In genomic region chr11:76243157-76243556, GRCh38 we compare ENCODE assay signal across 23 cellular contexts. TPM values are rescaled to one million over a fixed set of nuclear protein-coding genes. Genes with fewer than 3 reads are reported as not detected.
DNase-seq lines count a peak whose midpoint lies in the region; ATAC-seq and TF ChIP-seq lines count a peak whose summit lies in the region.
"Had no signal": no experiment of that assay in that cellular context is flagged by ENCODE, and none has a peak within 500 bp of the region (broad histone marks: within the 10 kb centered on the region; RNA-seq: fewer than 3 reads in every experiment).

No MANE protein-coding gene starts in this region.

- peak; percentile 79 for ATAC-seq in WTC11
- ATAC-seq: activated CD8-positive, alpha-beta T cell treated with anti-CD3 and anti-CD28 coated beads, Interleukin-2, amount 10 ng/mL, durations not matched to agents 7 days and 5 days had no signal

- H3K4me1 ChIP-seq in iPS-20b (ENCODE audit: insufficient read depth, low read length): peaks cover 3% of the 10 kb centered on the region; the same call in 1 of the 2 replicates

- H3K36me3 Mint-ChIP-seq in WTC11 (no peaks in the 10 kb centered on the region), type B pancreatic cell (no peaks in the 10 kb centered on the region)

- H3K27ac Mint-ChIP-seq in WTC11 (no peak overlapping the region), type B pancreatic cell (no peak overlapping the region)
- H3K27ac Mint-ChIP-seq: activated CD8-positive, alpha-beta T cell treated with anti-CD3 and anti-CD28 coated beads, Interleukin-2, amount 10 ng/mL, durations not matched to agents 7 days and 5 days; activated naive CD4-positive, alpha-beta T cell treated with anti-CD3 and anti-CD28 coated beads for 36 hours; activated T-cell treated with anti-CD3 and anti-CD28 coated beads, Interleukin-2, amount 50 U/mL, for 24 hours; B cell had no signal

- TF ChIP-seq CTCF in WTC11 (IDR thresholded peaks at IDR 0.05): no peak
- TF ChIP-seq CTCF in type B pancreatic cell (conservative IDR thresholded peaks at IDR 0.05): peak; percentile 26

- H3K27me3 Mint-ChIP-seq in WTC11 (ENCODE audit: low read depth) (peaks cover 34% of the 10 kb centered on the region), type B pancreatic cell (peaks cover 19% of the 10 kb centered on the region)
- H3K27me3 Mint-ChIP-seq: activated T-cell treated with anti-CD3 and anti-CD28 coated beads, Interleukin-2, amount 50 U/mL, for 24 hours; B cell had no signal

- no peaks in the 10 kb centered on the region for H3K36me3 ChIP-seq in iPS-20b (ENCODE audit: insufficient read depth, low read depth, low read length)

- POLR2A ChIA-PET in WTC11 (lab: Charles Lee): no interaction called here

- DNase-seq in NCI-H2227 (lab: John Stamatoyannopoulos, UW; ENCODE audit: unreplicated experiment): peak; percentile 17
- no peak for DNase-seq in NCI-H2227 treated with DMSO at 0.1 percent for 48 hours (lab: John Stamatoyannopoulos, UW)
- DNase-seq in WTC11 (ENCODE audit: low spot score): peak; percentile 64
- DNase-seq in type B pancreatic cell (ENCODE audit: extremely low spot score, unreplicated experiment): no peak
- DNase-seq in activated effector memory CD4-positive, alpha-beta T cell treated with anti-CD3 and anti-CD28 coated beads, Interleukin-2, amount 50 U/mL, for 16 hours: no peak
- no peak for DNase-seq in activated CD4-positive, alpha-beta T cell treated with anti-CD3 and anti-CD28 coated beads for 4 hours
- DNase-seq in GM19240 (ENCODE audit: insufficient read length, low spot score): no peak
- DNase-seq: 8988T; activated CD8-positive, alpha-beta T cell treated with anti-CD3 and anti-CD28 coated beads, Interleukin-2, amount 10 ng/mL, durations not matched to agents 7 days and 5 days; activated naive CD4-positive, alpha-beta T cell treated with anti-CD3 and anti-CD28 coated beads for 36 hours; activated T-cell treated with anti-CD3 and anti-CD28 coated beads, Interleukin-2, amount 50 U/mL, for 24 hours; central memory CD4-positive, alpha-beta T cell; COR-L47; foreskin melanocyte; MM.1S; NCI-H187; stimulated activated CD4-positive, alpha-beta T cell treated with anti-CD3 and anti-CD28 coated beads, Interleukin-12 subunit alpha, Interleukin-12 subunit beta, amount 100 ng/mL, for 4 hours; stimulated activated CD8-positive, alpha-beta memory T cell treated with anti-CD3 and anti-CD28 coated beads, Interleukin-4, amount 100 ng/mL, for 48 hours; T1000 had no signal

- H3K4me1 Mint-ChIP-seq in WTC11 (peaks cover 21% of the 10 kb centered on the region), type B pancreatic cell (ENCODE audit: unreplicated experiment) (peaks cover 27% of the 10 kb centered on the region)
- H3K4me1 Mint-ChIP-seq: B cell had no signal

- no peaks in the 10 kb centered on the region for H3K9me3 ChIP-seq in iPS-20b (ENCODE audit: insufficient read depth, low read depth, low read length)

- CTCF ChIA-PET in WTC11 (lab: Charles Lee): interaction anchor here (0.7 to 2.9 kb wide), 10 partner anchors 9 to 91 kb away, joined by 3 to 48 read pairs (median 4); no protein-coding TSS in a partner anchor

- peak overlapping the region; percentile 57; the same call in 1 of the 2 replicates for H3K4me3 ChIP-seq in iPS-20b (ENCODE audit: low read length)
- H3K4me3 ChIP-seq: SK-N-MC had no signal

- no peak overlapping the region for H3K9ac ChIP-seq in iPS-20b (ENCODE audit: low read depth, low read length)

- no peak overlapping the region for H3K27ac ChIP-seq in iPS-20b (ENCODE audit: low read length)
- H3K27ac ChIP-seq: HL-60, SK-N-MC had no signal

- no peaks in the 10 kb centered on the region for H3K9me3 Mint-ChIP-seq in WTC11
- H3K9me3 Mint-ChIP-seq in type B pancreatic cell: no peaks in the 10 kb centered on the region
- H3K9me3 Mint-ChIP-seq: activated naive CD4-positive, alpha-beta T cell treated with anti-CD3 and anti-CD28 coated beads for 36 hours; activated T-cell treated with anti-CD3 and anti-CD28 coated beads, Interleukin-2, amount 50 U/mL, for 24 hours had no signal

- H3K27me3 ChIP-seq in iPS-20b (ENCODE audit: insufficient read depth, low read length): peaks cover 36% of the 10 kb centered on the region

- peak overlapping the region; percentile 62 for H3K4me3 Mint-ChIP-seq in WTC11
- no peak overlapping the region for H3K4me3 Mint-ChIP-seq in type B pancreatic cell
- H3K4me3 Mint-ChIP-seq: activated CD8-positive, alpha-beta T cell treated with anti-CD3 and anti-CD28 coated beads, Interleukin-2, amount 10 ng/mL, durations not matched to agents 7 days and 5 days; activated naive CD4-positive, alpha-beta T cell treated with anti-CD3 and anti-CD28 coated beads for 36 hours; activated T-cell treated with anti-CD3 and anti-CD28 coated beads, Interleukin-2, amount 50 U/mL, for 24 hours; B cell had no signal

TF ChIP-seq in WTC11, 78 proteins besides CTCF, POLR2A, EP300 and RAD21:
- TF ChIP-seq ZNF512 (CRISPR knock-in tag; IDR thresholded peaks at IDR 0.05; ENCODE audit: borderline replicate concordance) (no peak), TP53 (CRISPR knock-in tag; IDR thresholded peaks at IDR 0.05) (0 out of 2 replicates have a peak, but pooled peaks have one; percentile 52), FOXK1 (CRISPR knock-in tag; IDR thresholded peaks at IDR 0.05) (no peak), SMAD3 (CRISPR knock-in tag; IDR thresholded peaks at IDR 0.05; ENCODE audit: borderline replicate concordance) (0 out of 2 replicates have a peak, but pooled peaks have one; percentile 25), ELF4 (CRISPR knock-in tag; IDR thresholded peaks at IDR 0.05; ENCODE audit: low read depth) (no peak), IRF2 (CRISPR knock-in tag; IDR thresholded peaks at IDR 0.05; ENCODE audit: borderline replicate concordance, low read depth) (no peak), ZMAT4 (CRISPR knock-in tag; IDR thresholded peaks at IDR 0.05) (no peak), CREB1 (CRISPR knock-in tag; IDR thresholded peaks at IDR 0.05) (0 out of 2 replicates have a peak, but pooled peaks have one; percentile 42), CBFB (CRISPR knock-in tag; IDR thresholded peaks at IDR 0.05; ENCODE audit: low read depth) (0 out of 2 replicates have a peak, but pooled peaks have one; percentile 42)

RNA-seq across cellular contexts. Expression of gene WNT11, which starts 36.9 kb away (rescaled TPM):
- total RNA-seq in WTC11 (2021) (0.32 to 0.89 TPM (median 0.79 TPM) in 3 replicates), type B pancreatic cell (ENCODE audit: low replicate concordance) (18.2 and 25.9 TPM in 2 replicates)
- total RNA-seq: activated naive CD4-positive, alpha-beta T cell treated with anti-CD3 and anti-CD28 coated beads for 36 hours had no signal

Comparison
In these comparisons a context has a peak if more than half of its experiments do, and no peak if none do; other contexts are left out.
1. DNase-seq: peak in NCI-H2227 (single experiment) and WTC11 (single experiment); none in NCI-H2227 treated with DMSO at 0.1 percent for 48 hours (single experiment), type B pancreatic cell (single experiment), activated effector memory CD4-positive, alpha-beta T cell treated with anti-CD3 and anti-CD28 coated beads, Interleukin-2, amount 50 U/mL, for 16 hours (single experiment), activated CD4-positive, alpha-beta T cell treated with anti-CD3 and anti-CD28 coated beads for 4 hours (0 of 2) and GM19240 (single experiment).
2. RNA of gene WNT11, which starts 36.9 kb away (total RNA-seq): 18.2 to 25.9 TPM in type B pancreatic cell; 0.32 to 0.89 TPM in WTC11; every median in the first group is over 10 times any median in the second.